ENCODE assay signal across 8 cellular contexts in the genomic region with DNA sequence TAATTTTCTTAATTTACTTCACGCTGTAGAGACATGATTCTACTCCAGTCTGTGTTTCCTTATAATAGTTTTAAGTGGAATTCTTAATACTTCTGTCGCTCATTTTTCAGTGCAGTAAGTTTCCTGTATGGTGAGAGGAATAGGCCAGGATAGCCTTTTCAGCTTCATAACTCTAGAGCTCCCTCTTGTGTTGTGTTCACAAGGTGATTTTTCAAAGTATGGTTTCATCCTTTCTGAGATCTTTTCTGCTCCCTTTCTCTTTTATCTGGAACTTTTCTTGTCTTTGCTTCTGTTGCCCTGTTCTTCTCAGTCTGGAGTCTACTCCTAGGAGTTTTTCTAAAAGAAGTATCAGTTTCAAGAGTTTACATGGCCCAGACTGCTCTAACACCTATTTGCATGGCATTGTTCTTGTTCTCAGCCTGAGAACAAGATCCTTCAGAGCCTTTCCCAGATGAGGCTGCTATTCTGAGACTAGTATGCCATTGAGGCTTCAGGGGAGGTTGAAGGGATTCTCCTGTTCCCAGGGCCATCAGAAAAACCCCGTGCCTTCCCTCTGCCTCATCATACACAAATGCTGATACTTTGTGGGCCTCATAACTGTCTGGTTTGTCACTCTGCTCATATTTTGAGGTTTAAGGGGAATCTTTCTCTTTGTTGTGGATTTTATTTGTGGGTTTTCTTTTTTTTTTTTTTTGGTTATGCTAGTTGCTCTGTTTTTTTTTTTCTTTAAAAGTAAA. TPM values are rescaled to one million over a fixed set of nuclear protein-coding genes. Genes with fewer than 3 reads are reported as not detected.
DNase-seq lines count a peak whose midpoint lies in the region; ATAC-seq, FAIRE-seq and TF ChIP-seq lines count a peak whose summit lies in the region.

No MANE protein-coding gene starts in this region.

- H3K4me1 ChIP-seq in SJSA1 (replicated peaks): peaks cover 13% of the 10 kb centered on the region

- H4K20me1 ChIP-seq in neural cell (ENCODE audit: insufficient read depth): no peaks in the 10 kb centered on the region

- H3K4me3 ChIP-seq in SJSA1 (no peak overlapping the region), neural cell (ENCODE audit: low read length) (no peak overlapping the region)

- no peak overlapping the region for H3K9ac ChIP-seq in neural cell (ENCODE audit: low read length)

- no peaks in the 10 kb centered on the region for H3K79me2 ChIP-seq in neural cell (replicated peaks; ENCODE audit: insufficient read depth, low read length)

- no peaks in the 10 kb centered on the region for H3K9me3 ChIP-seq in SJSA1 (replicated peaks)
- H3K9me3 ChIP-seq in neural cell (ENCODE audit: low read length): no peaks in the 10 kb centered on the region

- TF ChIP-seq CTCF in neural cell (IDR thresholded peaks at IDR 0.05; ENCODE audit: poor library complexity, severe bottlenecking): peak; percentile 76

- DNase-seq in GDM1 (lab: John Stamatoyannopoulos, UW) (peak; percentile 17), SJSA1 (ENCODE audit: low read depth in 1 of 2, low spot score in 2 of 2) (peak in 1 of 2 experiments; percentile 57), occipital lobe (lab: John Stamatoyannopoulos, UW) (no peak)

- peak; percentile 53 for FAIRE-seq in A204.1 (lab: Jason Lieb, UNC)

- H3F3A ChIP-seq in neural cell (ENCODE audit: insufficient read depth, low read length, poor library complexity, severe bottlenecking): no peaks in the 10 kb centered on the region

- peak; percentile 79 for TF ChIP-seq RAD21 in neural cell (conservative IDR thresholded peaks at IDR 0.05)

- no peak overlapping the region for H2AFZ ChIP-seq in neural cell (ENCODE audit: low read depth, low read length)

- ATAC-seq in HG03521 (IDR thresholded peaks at IDR 0.05; ENCODE audit: unreplicated experiment) (peak; percentile 46), esophagus mucosa (peak; percentile 69), GM19328 (IDR thresholded peaks at IDR 0.05; ENCODE audit: unreplicated experiment) (no peak)

- H3K27me3 ChIP-seq in SJSA1 (replicated peaks) (0 out of 2 replicates have a peak, but pooled peaks cover 2% of the 10 kb centered on the region), neural cell (ENCODE audit: insufficient read depth, low read depth, low read length) (no peaks in the 10 kb centered on the region)

- H3K36me3 ChIP-seq in SJSA1 (peaks cover 17% of the 10 kb centered on the region), neural cell (ENCODE audit: insufficient read depth, low read length) (no peaks in the 10 kb centered on the region)

- no peak overlapping the region for H3K4me2 ChIP-seq in neural cell (ENCODE audit: low read length)

- peak overlapping the region; percentile 59 for H3K27ac ChIP-seq in SJSA1
- no peak overlapping the region for H3K27ac ChIP-seq in neural cell (ENCODE audit: low read length)

- TF ChIP-seq EP300 in neural cell (conservative IDR thresholded peaks at IDR 0.05; ENCODE audit: poor library complexity, severe bottlenecking): no peak

- H3K9me2 ChIP-seq in neural cell (ENCODE audit: insufficient read depth, low read length): no peaks in the 10 kb centered on the region

TF ChIP-seq in neural cell, 6 proteins besides CTCF, POLR2A, EP300 and RAD21:
- peak; percentile 82 for TF ChIP-seq SMC3 (conservative IDR thresholded peaks at IDR 0.05; ENCODE audit: poor library complexity)
- no peak for TF ChIP-seq POLR2AphosphoS5 (IDR thresholded peaks at IDR 0.05)

RNA-seq across cellular contexts. Expression of a gene that starts 21.8 kb away (rescaled TPM):
- total RNA-seq in SJSA1 (2014; rRNA removed; shearing (Covaris generic)): 38.1 and 52.4 TPM in 2 replicates
- total RNA-seq in esophagus mucosa (182 TPM), occipital lobe (23.6 TPM)
- 6.2 and 8.0 TPM in 2 replicates for polyA plus RNA-seq in neural cell
- polyA minus RNA-seq in neural cell: 15.2 and 17.5 TPM in 2 replicates

RNA-seq across cellular contexts. Expression of a gene that starts 29.6 kb away (rescaled TPM):
- not detected in 2 replicates for total RNA-seq in SJSA1 (2014; rRNA removed; shearing (Covaris generic))
- total RNA-seq in esophagus mucosa (0.12 TPM), occipital lobe (not detected)
- polyA plus RNA-seq in neural cell: not detected in 2 replicates
- polyA minus RNA-seq in neural cell: not detected in 2 replicates
